9 cellular contexts compared by ENCODE assay signal in the genomic region with DNA sequence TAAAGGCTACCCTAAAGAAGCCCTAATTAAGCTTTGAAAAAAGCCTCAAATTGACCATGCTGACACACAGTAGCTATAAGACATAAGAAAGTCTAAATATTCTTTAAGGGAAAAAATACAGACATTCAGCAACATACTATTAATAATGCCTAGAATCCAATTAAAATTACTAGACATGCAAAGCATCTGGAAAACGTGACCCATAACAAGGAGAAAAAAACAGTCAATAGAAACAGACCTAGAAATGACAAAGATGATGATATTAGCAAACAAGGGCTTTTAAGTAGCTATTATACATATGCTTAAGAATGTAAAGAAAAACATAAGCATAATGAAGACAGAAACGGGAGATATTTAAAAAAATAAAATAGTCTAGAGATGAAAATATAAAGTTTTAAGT.
"Had no signal": no experiment of that assay in that cellular context is flagged by ENCODE, and none has a peak within 500 bp of the region (broad histone marks: within the 10 kb centered on the region; RNA-seq: fewer than 3 reads in every experiment).

No MANE protein-coding gene starts in this region.

- H3K4me1 ChIP-seq: HAP-1 had no signal

- H3K4me3 ChIP-seq: GM23248, GM23338, HAP-1 had no signal

- H3K36me3 ChIP-seq: HAP-1 had no signal

- H3K27ac ChIP-seq: GM23248 had no signal

- ATAC-seq: GM23338, HCT116 had no signal

- DNase-seq: GM23248, GOT3, H7, H9, HCEC 1CT, HFFc6 had no signal
